Comparison of ENCODE assay signal across 8 cellular contexts in genomic region chr11:721347-721912, GRCh38. TPM values are rescaled to one million over a fixed set of nuclear protein-coding genes. Genes with fewer than 3 reads are reported as not detected.
DNase-seq lines count a peak whose midpoint lies in the region; ATAC-seq, FAIRE-seq and TF ChIP-seq lines count a peak whose summit lies in the region.
"Had no signal": no experiment of that assay in that cellular context is flagged by ENCODE, and none has a peak within 500 bp of the region (broad histone marks: within the 10 kb centered on the region; RNA-seq: fewer than 3 reads in every experiment).

No MANE protein-coding gene starts in this region.

- H3K4me2 ChIP-seq in K562 (ENCODE audit: insufficient read depth, low read length): no peak overlapping the region

- peaks cover 69% of the 10 kb centered on the region for H3K36me3 Mint-ChIP-seq in MCF 10A (ENCODE audit: insufficient read depth, unreplicated experiment)

- DNase-seq in MCF 10A (ENCODE audit: unreplicated experiment): no peak
- no peak for DNase-seq in breast epithelium (ENCODE audit: low spot score in 2 of 2)
- no peak for DNase-seq in K562 (ENCODE audit: extremely low read depth in 1 of 4, low spot score in 3 of 4)
- DNase-seq in small intestine: no peak
- DNase-seq in left ventricle myocardium superior: no peak
- no peak for DNase-seq in Ammon's horn (ENCODE audit: low spot score)

- BruUV-seq in MCF 10A (replicated peaks; lab: Mats Ljungman, UMichigan): TSS peak; percentile 32
- no TSS peak for BruUV-seq in K562 (replicated peaks; lab: Mats Ljungman, UMichigan)

- H3K27ac ChIP-seq in breast epithelium (no peak overlapping the region), K562 (ENCODE audit: extremely low read depth, low read depth, low read length) (no peak overlapping the region), small intestine (ENCODE audit: low read depth in 1 of 2, low read length in 1 of 2) (no peak overlapping the region)
- H3K27ac ChIP-seq: C4-2B, heart left ventricle had no signal

- H3K4me3 Mint-ChIP-seq in MCF 10A (ENCODE audit: unreplicated experiment): no peak overlapping the region

- FAIRE-seq in K562 (lab: Jason Lieb, UNC) (no peak), small intestine (lab: Jason Lieb, UNC) (no peak)

- no peaks in the 10 kb centered on the region for H3K27me3 Mint-ChIP-seq in MCF 10A (ENCODE audit: insufficient read depth, unreplicated experiment)

- no peaks in the 10 kb centered on the region; the same call in 2 of the 3 replicates for H3K79me2 ChIP-seq in K562 (ENCODE audit: control insufficient read depth, insufficient read depth, low read length)

- intact Hi-C loops in MCF 10A (cut with micrococcal nuclease) (loop anchor here (10.0 kb wide), 1 partner anchor 157 kb away; the partner anchor contains the start of genes LMNTD2 and RASSF7), breast epithelium (cut with DNase I; ENCODE audit: low total_unique reads) (no loop called here), K562 (cut with micrococcal nuclease) (no loop called here), left ventricle myocardium superior (cut with micrococcal nuclease) (no loop called here)

- no peaks in the 10 kb centered on the region for H3K36me3 ChIP-seq in breast epithelium
- H3K36me3 ChIP-seq in K562 (ENCODE audit: control insufficient read depth, insufficient read depth, low read length): no peaks in the 10 kb centered on the region
- peaks cover 2 to 26% of the 10 kb centered on the region in 2 donors for H3K36me3 ChIP-seq in small intestine (ENCODE audit: control insufficient read depth in 2 of 2, insufficient read depth in 2 of 2, low read length in 2 of 2)
- H3K36me3 ChIP-seq: heart left ventricle had no signal

- TF ChIP-seq EP300 in K562 (IDR thresholded peaks at IDR 0.05; ENCODE audit: low read length): no peak

- H2AFZ ChIP-seq in K562 (ENCODE audit: low read depth, low read length): no peak overlapping the region

- H3K27me3 ChIP-seq in breast epithelium (no peaks in the 10 kb centered on the region), K562 (ENCODE audit: control insufficient read depth in 2 of 2, insufficient read depth in 2 of 2, low read length in 2 of 2) (no peaks in the 10 kb centered on the region; a peak in 1 of 5 replicates), small intestine (ENCODE audit: control insufficient read depth in 2 of 2, insufficient read depth in 2 of 2, low read length in 2 of 2) (no peaks in the 10 kb centered on the region)

- ATAC-seq in K562 (no peak), left ventricle myocardium superior (no peak)

- H3K4me3 ChIP-seq in breast epithelium (no peak overlapping the region), K562 (no peak overlapping the region), small intestine (ENCODE audit: low read depth in 1 of 2, low read length in 2 of 2) (peak overlapping the region in 1 of 2 donors; percentile 3)

- H3K9me1 ChIP-seq in K562 (ENCODE audit: control insufficient read depth, insufficient read depth, low read length): no peaks in the 10 kb centered on the region

- H3K4me1 ChIP-seq in breast epithelium (peaks cover 0 to 10% of the 10 kb centered on the region in 2 donors), K562 (replicated peaks in 1 of 2; ENCODE audit: control insufficient read depth in 2 of 2, insufficient read depth in 2 of 2, low read length in 2 of 2) (peaks cover 14 to 67% of the 10 kb centered on the region in 2 experiments), small intestine (ENCODE audit: control insufficient read depth in 2 of 2, insufficient read depth in 1 of 2, low read depth in 1 of 2, low read length in 1 of 2) (peaks cover 7 to 15% of the 10 kb centered on the region in 2 donors)

- TF ChIP-seq POLR2A in breast epithelium (IDR thresholded peaks at IDR 0.05): no peak
- no peak for TF ChIP-seq POLR2A in K562 (conservative IDR thresholded peaks at IDR 0.05)

- peak overlapping the region in 1 of 2 experiments; percentile 52; a peak in 1 of 4 replicates for H3K9ac ChIP-seq in K562 (ENCODE audit: insufficient read depth in 1 of 2, low read depth in 2 of 2, low read length in 2 of 2)

- no peaks in the 10 kb centered on the region for H3K9me3 ChIP-seq in breast epithelium
- no peaks in the 10 kb centered on the region for H3K9me3 ChIP-seq in K562 (replicated peaks; ENCODE audit: control insufficient read depth, insufficient read depth, low read depth, low read length)
- no peaks in the 10 kb centered on the region for H3K9me3 ChIP-seq in small intestine (ENCODE audit: control insufficient read depth, low read depth)
- H3K9me3 ChIP-seq: heart left ventricle had no signal

- no peak for TF ChIP-seq RAD21 in K562 (CRISPR knock-in tag; conservative IDR thresholded peaks at IDR 0.05 in 1 of 2, IDR thresholded peaks at IDR 0.05 in 1 of 2)

- TF ChIP-seq CTCF in MCF 10A (IDR thresholded peaks at IDR 0.05; ENCODE audit: unreplicated experiment): no peak
- TF ChIP-seq CTCF in breast epithelium (IDR thresholded peaks at IDR 0.05): no peak
- TF ChIP-seq CTCF in K562 (IDR thresholded peaks at IDR 0.05 in 2 of 3, conservative IDR thresholded peaks at IDR 0.05 in 1 of 3; ENCODE audit: insufficient read depth in 2 of 3, low read depth in 1 of 3, low read length in 3 of 3): no peak

- POLR2A ChIA-PET in MCF 10A (lab: Yijun Ruan, JAX) (interaction anchor here (1.0 kb wide), 1 partner anchor 9 kb away, joined by 3 read pairs; no protein-coding TSS in a partner anchor), K562 (lab: Yijun Ruan, JAX) (interaction anchor here (0.6 to 1.4 kb wide), 3 partner anchors 9 to 56 kb away, joined by 3 read pairs; no protein-coding TSS in a partner anchor)

- H3K27ac Mint-ChIP-seq in MCF 10A (ENCODE audit: low read depth, unreplicated experiment): no peak overlapping the region

- CTCF ChIA-PET in MCF 10A (lab: Yijun Ruan, JAX): interaction anchor here (0.6 kb wide), 2 partner anchors 59 to 161 kb away, joined by 3 read pairs; no protein-coding TSS in a partner anchor
- CTCF ChIA-PET in K562 (lab: Yijun Ruan, JAX; ENCODE audit: low intra/inter-chr PET ratio): interaction anchor here (0.8 kb wide), 1 partner anchor 56 kb away, joined by 3 read pairs; no protein-coding TSS in a partner anchor

- WGBS in K562 (ENCODE audit: insufficient coverage, low coverage, missing lambda C conversion rate): 12% methylated on average over 6 of the region's 26 CpGs
- WGBS in small intestine, 3 donors: 27 to 33% (median 31%) methylated on average over 25 to 26 of the region's 26 CpGs

- peaks cover under 1% of the 10 kb centered on the region for H3K4me1 Mint-ChIP-seq in MCF 10A (ENCODE audit: insufficient read depth, unreplicated experiment)

- H4K20me1 ChIP-seq in K562 (replicated peaks; ENCODE audit: control insufficient read depth, insufficient read depth, low read length): no peaks in the 10 kb centered on the region; the same call in 1 of the 2 replicates

- in situ Hi-C loops in K562 (cut with MboI): no loop called here

- no peaks in the 10 kb centered on the region for H3K9me3 Mint-ChIP-seq in MCF 10A (ENCODE audit: unreplicated experiment)

RNA-seq across cellular contexts. Expression of gene EPS8L2, which starts 15.4 kb away (rescaled TPM):
- total RNA-seq in MCF 10A (2022) (109 and 119 TPM in 2 replicates), breast epithelium (100 to 1,000 TPM in 2 of 3 donors, 1 to 10 TPM in 1; 6.1 to 151 (median 115) TPM), K562 (2014; rRNA removed) (13.1 and 17.0 TPM in 2 replicates), K562 (2014; rRNA removed; fragmentation: Illumina TruSeq; extraction: Trizol) (2.5 and 3.7 TPM in 2 replicates), K562 (2015; rRNA removed; fragmentation: Illumina TruSeq; extraction: Trizol) (3.1 and 3.8 TPM in 2 replicates), K562 (2021) (8.6 and 10.4 TPM in 2 replicates), left ventricle myocardium superior (3.3 TPM)
- total RNA-seq in K562 (2011; cell fraction: chromatin; rRNA removed; ENCODE audit: low replicate concordance): 22.1 and 75.1 TPM in 2 replicates
- 35.8 and 51.2 TPM in 2 replicates for total RNA-seq in K562 (2011; cell fraction: nucleolus; rRNA removed)
- total RNA-seq in K562 (2011; cell fraction: nucleoplasm; rRNA removed): 21.0 and 26.5 TPM in 2 replicates
- polyA plus RNA-seq in K562 (2011; rRNA removed) (12.2 and 19.8 TPM in 2 replicates), K562 (2014; fragmentation: Illumina TruSeq; extraction: Trizol) (3.3 and 5.9 TPM in 2 replicates), K562 (2014; fragmentation: Nextera tagmentation; extraction: Ambion mirVana) (1 to 10 TPM in 1 of 2 experiments, under 1 TPM in 1; 0.75 to 1.2 TPM), K562 (2014; rRNA removed) (10.4 and 16.3 TPM in 2 replicates), small intestine (1,000 to 10,000 TPM in 2 of 3 donors, 10 to 100 TPM in 1; 90.2 to 1,255 (median 1,014) TPM)
- polyA plus RNA-seq in K562 (2011; cell fraction: cytosol; rRNA removed): 11.7 and 16.0 TPM in 2 replicates
- polyA plus RNA-seq in K562 (2011; cell fraction: nucleus; rRNA removed): 98.5 and 118 TPM in 2 replicates
- polyA plus RNA-seq in K562 (2012): 9.6 and 10.7 TPM in 2 replicates
- polyA minus RNA-seq in K562 (2011; rRNA and poly(A)+ RNA removed): 3.1 and 5.6 TPM in 2 replicates
- polyA minus RNA-seq in K562 (2011; cell fraction: cytosol; rRNA and poly(A)+ RNA removed): 10.0 and 10.5 TPM in 2 replicates
- 7.7 and 12.1 TPM in 2 replicates for polyA minus RNA-seq in K562 (2011; cell fraction: nucleus; rRNA and poly(A)+ RNA removed)

RNA-seq across cellular contexts. Expression of gene TMEM80, which starts 25.8 kb away (rescaled TPM):
- total RNA-seq in MCF 10A (2022) (12.2 and 12.8 TPM in 2 replicates), breast epithelium (10 to 100 TPM; 25.9 to 51.8 (median 29.1) TPM), K562 (2014; rRNA removed) (16.9 and 18.4 TPM in 2 replicates), K562 (2014; rRNA removed; fragmentation: Illumina TruSeq; extraction: Trizol) (9.4 and 11.0 TPM in 2 replicates), K562 (2015; rRNA removed; fragmentation: Illumina TruSeq; extraction: Trizol) (7.8 and 8.8 TPM in 2 replicates), K562 (2021) (14.2 and 14.6 TPM in 2 replicates), left ventricle myocardium superior (9.0 TPM)
- 42.2 and 91.7 TPM in 2 replicates for total RNA-seq in K562 (2011; cell fraction: chromatin; rRNA removed; ENCODE audit: low replicate concordance)
- total RNA-seq in K562 (2011; cell fraction: nucleolus; rRNA removed): 45.0 and 58.9 TPM in 2 replicates
- 50.4 and 62.3 TPM in 2 replicates for total RNA-seq in K562 (2011; cell fraction: nucleoplasm; rRNA removed)
- polyA plus RNA-seq in K562 (2011; rRNA removed) (26.3 and 30.1 TPM in 2 replicates), K562 (2014; fragmentation: Illumina TruSeq; extraction: Trizol) (12.4 and 14.1 TPM in 2 replicates), K562 (2014; fragmentation: Nextera tagmentation; extraction: Ambion mirVana) (1 to 10 TPM; 5.1 to 6.3 TPM), K562 (2014; rRNA removed) (25.1 and 38.3 TPM in 2 replicates), small intestine (10 to 100 TPM; 11.9 to 22.4 (median 20.1) TPM)
- polyA plus RNA-seq in K562 (2011; cell fraction: cytosol; rRNA removed): 30.7 and 33.7 TPM in 2 replicates
- 51.3 and 73.6 TPM in 2 replicates for polyA plus RNA-seq in K562 (2011; cell fraction: nucleus; rRNA removed)
- polyA plus RNA-seq in K562 (2012): 22.7 and 27.4 TPM in 2 replicates
- polyA minus RNA-seq in K562 (2011; rRNA and poly(A)+ RNA removed): 5.0 and 6.4 TPM in 2 replicates
- polyA minus RNA-seq in K562 (2011; cell fraction: cytosol; rRNA and poly(A)+ RNA removed): 4.3 and 4.9 TPM in 2 replicates
- polyA minus RNA-seq in K562 (2011; cell fraction: nucleus; rRNA and poly(A)+ RNA removed): 9.6 and 11.2 TPM in 2 replicates

RNA-seq across cellular contexts. Expression of gene TALDO1, which starts 25.8 kb away (rescaled TPM):
- total RNA-seq in MCF 10A (2022): 93.8 and 137 TPM in 2 replicates
- total RNA-seq in breast epithelium: 100 to 1,000 TPM; 137 to 239 (median 141) TPM
- 172 and 310 TPM in 2 replicates for total RNA-seq in K562 (2011; cell fraction: chromatin; rRNA removed; ENCODE audit: low replicate concordance)
- 171 and 194 TPM in 2 replicates for total RNA-seq in K562 (2011; cell fraction: nucleolus; rRNA removed)
- total RNA-seq in K562 (2011; cell fraction: nucleoplasm; rRNA removed): 200 and 202 TPM in 2 replicates
- total RNA-seq in K562 (2014; rRNA removed): 507 and 536 TPM in 2 replicates
- 228 and 260 TPM in 2 replicates for total RNA-seq in K562 (2014; rRNA removed; fragmentation: Illumina TruSeq; extraction: Trizol)
- total RNA-seq in K562 (2015; rRNA removed; fragmentation: Illumina TruSeq; extraction: Trizol): 413 and 441 TPM in 2 replicates
- 541 and 595 TPM in 2 replicates for total RNA-seq in K562 (2021)
- polyA plus RNA-seq in K562 (2011; rRNA removed): 416 and 427 TPM in 2 replicates
- polyA plus RNA-seq in K562 (2011; cell fraction: cytosol; rRNA removed): 459 and 498 TPM in 2 replicates
- polyA plus RNA-seq in K562 (2011; cell fraction: nucleus; rRNA removed): 247 and 274 TPM in 2 replicates
- polyA plus RNA-seq in K562 (2012): 413 and 492 TPM in 2 replicates
- polyA plus RNA-seq in K562 (2014; fragmentation: Illumina TruSeq; extraction: Trizol): 400 and 436 TPM in 2 replicates
- 100 to 1,000 TPM; 328 to 492 TPM for polyA plus RNA-seq in K562 (2014; fragmentation: Nextera tagmentation; extraction: Ambion mirVana)
- polyA plus RNA-seq in K562 (2014; rRNA removed): 520 and 521 TPM in 2 replicates
- polyA minus RNA-seq in K562 (2011; rRNA and poly(A)+ RNA removed): 150 and 162 TPM in 2 replicates
- 252 and 295 TPM in 2 replicates for polyA minus RNA-seq in K562 (2011; cell fraction: cytosol; rRNA and poly(A)+ RNA removed)
- polyA minus RNA-seq in K562 (2011; cell fraction: nucleus; rRNA and poly(A)+ RNA removed): 42.5 and 74.1 TPM in 2 replicates
- polyA plus RNA-seq in small intestine: 100 to 1,000 TPM; 163 to 188 (median 184) TPM
- 103 TPM for total RNA-seq in left ventricle myocardium superior

RNA-seq across cellular contexts. Expression of gene DEAF1, which starts 26.4 kb away (rescaled TPM):
- total RNA-seq in MCF 10A (2022): 46.8 and 54.1 TPM in 2 replicates
- total RNA-seq in breast epithelium: 10 to 100 TPM; 25.3 to 42.6 (median 39.8) TPM
- total RNA-seq in K562 (2011; cell fraction: chromatin; rRNA removed; ENCODE audit: low replicate concordance): 68.2 and 200 TPM in 2 replicates
- total RNA-seq in K562 (2011; cell fraction: nucleolus; rRNA removed): 95.7 and 111 TPM in 2 replicates
- 50.3 and 71.3 TPM in 2 replicates for total RNA-seq in K562 (2011; cell fraction: nucleoplasm; rRNA removed)
- total RNA-seq in K562 (2014; rRNA removed): 46.9 and 58.7 TPM in 2 replicates
- total RNA-seq in K562 (2014; rRNA removed; fragmentation: Illumina TruSeq; extraction: Trizol): 13.3 and 20.4 TPM in 2 replicates
- 26.8 and 27.3 TPM in 2 replicates for total RNA-seq in K562 (2015; rRNA removed; fragmentation: Illumina TruSeq; extraction: Trizol)
- 64.2 and 69.1 TPM in 2 replicates for total RNA-seq in K562 (2021)
- 27.5 and 39.1 TPM in 2 replicates for polyA plus RNA-seq in K562 (2011; rRNA removed)
- 45.8 and 77.2 TPM in 2 replicates for polyA plus RNA-seq in K562 (2011; cell fraction: cytosol; rRNA removed)
- polyA plus RNA-seq in K562 (2011; cell fraction: nucleus; rRNA removed): 28.4 and 56.6 TPM in 2 replicates
- 33.6 and 47.2 TPM in 2 replicates for polyA plus RNA-seq in K562 (2012)
- 26.3 and 33.7 TPM in 2 replicates for polyA plus RNA-seq in K562 (2014; fragmentation: Illumina TruSeq; extraction: Trizol)
- polyA plus RNA-seq in K562 (2014; fragmentation: Nextera tagmentation; extraction: Ambion mirVana): 1 to 10 TPM; 2.0 to 3.6 TPM
- polyA plus RNA-seq in K562 (2014; rRNA removed): 52.7 and 62.6 TPM in 2 replicates
- 16.7 and 25.1 TPM in 2 replicates for polyA minus RNA-seq in K562 (2011; rRNA and poly(A)+ RNA removed)
- 39.4 and 45.8 TPM in 2 replicates for polyA minus RNA-seq in K562 (2011; cell fraction: cytosol; rRNA and poly(A)+ RNA removed)
- 22.2 and 28.8 TPM in 2 replicates for polyA minus RNA-seq in K562 (2011; cell fraction: nucleus; rRNA and poly(A)+ RNA removed)
- polyA plus RNA-seq in small intestine: 10 to 100 TPM; 18.2 to 39.6 (median 35.4) TPM
- 15.9 TPM for total RNA-seq in left ventricle myocardium superior

RNA-seq across cellular contexts. Expression of gene GATD1, which starts 55.9 kb away (rescaled TPM):
- total RNA-seq in MCF 10A (2022) (54.6 and 67.7 TPM in 2 replicates), breast epithelium (10 to 100 TPM in 2 of 3 donors, 1 to 10 TPM in 1; 9.9 to 17.4 (median 16.4) TPM), K562 (2014; rRNA removed) (50.8 and 50.9 TPM in 2 replicates), K562 (2014; rRNA removed; fragmentation: Illumina TruSeq; extraction: Trizol) (13.5 and 17.1 TPM in 2 replicates), K562 (2015; rRNA removed; fragmentation: Illumina TruSeq; extraction: Trizol) (45.4 and 49.5 TPM in 2 replicates), K562 (2021) (105 and 118 TPM in 2 replicates), left ventricle myocardium superior (23.1 TPM)
- 140 and 450 TPM in 2 replicates for total RNA-seq in K562 (2011; cell fraction: chromatin; rRNA removed; ENCODE audit: low replicate concordance)
- total RNA-seq in K562 (2011; cell fraction: nucleolus; rRNA removed): 336 and 342 TPM in 2 replicates
- total RNA-seq in K562 (2011; cell fraction: nucleoplasm; rRNA removed): 156 and 178 TPM in 2 replicates
- polyA plus RNA-seq in K562 (2011; rRNA removed) (35.8 and 58.6 TPM in 2 replicates), K562 (2014; fragmentation: Illumina TruSeq; extraction: Trizol) (36.9 and 78.5 TPM in 2 replicates), K562 (2014; fragmentation: Nextera tagmentation; extraction: Ambion mirVana) (1 to 10 TPM; 2.8 to 3.3 TPM), K562 (2014; rRNA removed) (144 TPM in 2 replicates), small intestine (10 to 100 TPM; 12.2 to 46.0 (median 13.6) TPM)
- 47.9 and 104 TPM in 2 replicates for polyA plus RNA-seq in K562 (2011; cell fraction: cytosol; rRNA removed)
- polyA plus RNA-seq in K562 (2011; cell fraction: nucleus; rRNA removed): 263 and 504 TPM in 2 replicates
- polyA plus RNA-seq in K562 (2012): 53.2 and 84.6 TPM in 2 replicates
- polyA minus RNA-seq in K562 (2011; rRNA and poly(A)+ RNA removed): 6.8 and 13.8 TPM in 2 replicates
- polyA minus RNA-seq in K562 (2011; cell fraction: cytosol; rRNA and poly(A)+ RNA removed): 29.3 and 39.0 TPM in 2 replicates
- polyA minus RNA-seq in K562 (2011; cell fraction: nucleus; rRNA and poly(A)+ RNA removed): 57.2 and 63.4 TPM in 2 replicates
